Comparison of ENCODE assay signal across 13 cellular contexts in the genomic region with DNA sequence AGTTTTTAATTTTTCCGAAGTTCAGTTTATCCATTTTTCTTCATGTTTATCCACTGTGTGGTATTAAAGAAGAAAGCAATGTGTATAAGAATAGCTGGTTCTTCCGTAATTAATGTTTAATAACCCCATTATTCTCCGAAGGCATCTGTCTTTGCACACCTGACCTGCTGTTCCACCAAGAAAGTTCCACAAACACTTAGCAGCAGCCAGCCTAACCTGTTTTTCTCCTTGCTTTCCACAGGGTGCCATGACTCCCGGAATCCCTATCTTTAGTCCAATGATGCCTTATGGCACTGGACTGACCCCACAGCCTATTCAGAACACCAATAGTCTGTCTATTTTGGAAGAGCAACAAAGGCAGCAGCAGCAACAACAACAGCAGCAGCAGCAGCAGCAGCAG. TPM values are rescaled to one million over a fixed set of nuclear protein-coding genes. Genes with fewer than 3 reads are reported as not detected.
DNase-seq lines count a peak whose midpoint lies in the region; ATAC-seq and TF ChIP-seq lines count a peak whose summit lies in the region.
"Had no signal": no experiment of that assay in that cellular context is flagged by ENCODE, and none has a peak within 500 bp of the region (broad histone marks: within the 10 kb centered on the region; RNA-seq: fewer than 3 reads in every experiment).

No MANE protein-coding gene starts in this region.

- no peak overlapping the region for H3K4me3 Mint-ChIP-seq in MCF 10A (ENCODE audit: unreplicated experiment)
- H3K4me3 Mint-ChIP-seq in central memory CD8-positive, alpha-beta T cell: no peak overlapping the region
- H3K4me3 Mint-ChIP-seq: CD8-positive, alpha-beta memory T cell; HFFc6 had no signal

- no peak for TF ChIP-seq CTCF in MCF 10A (IDR thresholded peaks at IDR 0.05; ENCODE audit: unreplicated experiment)
- TF ChIP-seq CTCF in breast epithelium (IDR thresholded peaks at IDR 0.05): no peak
- no peak for TF ChIP-seq CTCF in prostate gland (IDR thresholded peaks at IDR 0.05)

- no peaks in the 10 kb centered on the region for H3K9me3 Mint-ChIP-seq in MCF 10A (ENCODE audit: unreplicated experiment)
- no peaks in the 10 kb centered on the region for H3K9me3 Mint-ChIP-seq in central memory CD8-positive, alpha-beta T cell
- H3K9me3 Mint-ChIP-seq: CD8-positive, alpha-beta memory T cell; HFFc6 had no signal

- H3K4me1 ChIP-seq in breast epithelium (no peaks in the 10 kb centered on the region), prostate gland (replicated peaks) (peaks cover 5% of the 10 kb centered on the region)
- H3K4me1 ChIP-seq: Caco-2 had no signal

- peaks cover 5% of the 10 kb centered on the region for H3K4me1 Mint-ChIP-seq in MCF 10A (ENCODE audit: insufficient read depth, unreplicated experiment)
- peaks cover 57% of the 10 kb centered on the region for H3K4me1 Mint-ChIP-seq in central memory CD8-positive, alpha-beta T cell

- H3K4me3 ChIP-seq in breast epithelium (no peak overlapping the region), prostate gland (no peak overlapping the region)

- peak overlapping the region; percentile 59 for H3K27ac Mint-ChIP-seq in MCF 10A (ENCODE audit: low read depth, unreplicated experiment)
- peak overlapping the region; percentile 25 for H3K27ac Mint-ChIP-seq in central memory CD8-positive, alpha-beta T cell (ENCODE audit: low read depth)
- H3K27ac Mint-ChIP-seq: HFFc6 had no signal

- intact Hi-C loops in MCF 10A (cut with micrococcal nuclease) (no loop called here), breast epithelium (cut with DNase I; ENCODE audit: low total_unique reads) (no loop called here), prostate gland (cut with DNase I) (no loop called here)

- H3K27ac ChIP-seq in breast epithelium (no peak overlapping the region), prostate gland (peak overlapping the region in 1 of 2 donors; percentile 5)
- H3K27ac ChIP-seq: 22Rv1 had no signal

- no peaks in the 10 kb centered on the region for H3K27me3 Mint-ChIP-seq in MCF 10A (ENCODE audit: insufficient read depth, unreplicated experiment)
- H3K27me3 Mint-ChIP-seq in central memory CD8-positive, alpha-beta T cell: no peaks in the 10 kb centered on the region
- H3K27me3 Mint-ChIP-seq: CD8-positive, alpha-beta memory T cell had no signal

- TF ChIP-seq POLR2A in breast epithelium (IDR thresholded peaks at IDR 0.05): no peak
- TF ChIP-seq POLR2A in prostate gland (IDR thresholded peaks at IDR 0.05): no peak

- no peaks in the 10 kb centered on the region for H3K27me3 ChIP-seq in breast epithelium
- H3K27me3 ChIP-seq in prostate gland (replicated peaks; ENCODE audit: insufficient read depth): no peaks in the 10 kb centered on the region

- 61% methylated on average over 4 of the region's 4 CpGs for WGBS in prostate gland

- no TSS peak for BruUV-seq in MCF 10A (replicated peaks; lab: Mats Ljungman, UMichigan)

- no peak for DNase-seq in MCF 10A (ENCODE audit: unreplicated experiment)
- no peak for DNase-seq in breast epithelium (ENCODE audit: low spot score in 2 of 2)
- DNase-seq in central memory CD8-positive, alpha-beta T cell (ENCODE audit: low spot score in 2 of 2): no peak
- peak; percentile 22 for DNase-seq in prostate gland (ENCODE audit: low spot score)
- no peak for DNase-seq in NCI-H524 treated with DMSO at 0.1 percent for 48 hours (lab: John Stamatoyannopoulos, UW)
- DNase-seq in activated gamma-delta T cell treated with Interleukin-2 at 50 U/mL for 16 hours: no peak
- DNase-seq: Caco-2; CD8-positive, alpha-beta memory T cell; HCEC 1CT; HFFc6 had no signal

- H3K36me3 ChIP-seq in breast epithelium (no peaks in the 10 kb centered on the region), prostate gland (no peaks in the 10 kb centered on the region)

- POLR2A ChIA-PET in MCF 10A (lab: Yijun Ruan, JAX): interaction anchor here (0.7 kb wide), 1 partner anchor 758 kb away, joined by 3 read pairs; no protein-coding TSS in a partner anchor

- ATAC-seq in central memory CD8-positive, alpha-beta T cell (replicated peaks; ENCODE audit: extremely low read depth, poor library complexity, severe bottlenecking): no peak
- no peak for ATAC-seq in HG02840 (IDR thresholded peaks at IDR 0.05; ENCODE audit: low FRiP score, unreplicated experiment)
- ATAC-seq: HepG2 had no signal

- peaks cover 77% of the 10 kb centered on the region for H3K36me3 Mint-ChIP-seq in MCF 10A (ENCODE audit: insufficient read depth, unreplicated experiment)
- H3K36me3 Mint-ChIP-seq in central memory CD8-positive, alpha-beta T cell (ENCODE audit: insufficient read depth): peaks cover 47% of the 10 kb centered on the region

- no peaks in the 10 kb centered on the region for H3K9me3 ChIP-seq in breast epithelium
- H3K9me3 ChIP-seq in prostate gland: no peaks in the 10 kb centered on the region
- H3K9me3 ChIP-seq: Caco-2 had no signal

- CTCF ChIA-PET in MCF 10A (lab: Yijun Ruan, JAX): interaction anchor here (0.7 kb wide), 1 partner anchor 852 kb away, joined by 4 read pairs; no protein-coding TSS in a partner anchor

RNA-seq across cellular contexts. Expression of a gene that starts 7.4 kb away (rescaled TPM):
- total RNA-seq in MCF 10A (2022): 15.8 and 20.7 TPM in 2 replicates
- total RNA-seq in breast epithelium: 10 to 100 TPM; 14.7 to 23.6 (median 20.6) TPM
- 10 to 100 TPM; 19.6 to 36.9 TPM for total RNA-seq in prostate gland

RNA-seq across cellular contexts. Expression of a gene that starts 8.4 kb away (rescaled TPM):
- 144 and 161 TPM in 2 replicates for total RNA-seq in MCF 10A (2022)
- total RNA-seq in breast epithelium: 100 to 1,000 TPM; 190 to 281 (median 214) TPM
- total RNA-seq in prostate gland: 100 to 1,000 TPM; 188 to 234 TPM

RNA-seq across cellular contexts. Expression of a gene that starts 22.9 kb away (rescaled TPM):
- total RNA-seq in MCF 10A (2022) (91.7 and 101 TPM in 2 replicates), breast epithelium (10 to 100 TPM; 54.4 to 67.8 (median 64.6) TPM), prostate gland (100 to 1,000 TPM in 1 of 2 donors, 10 to 100 TPM in 1; 99.9 to 110 TPM)
